ENCODE assay signal across 24 cellular contexts in the genomic region with DNA sequence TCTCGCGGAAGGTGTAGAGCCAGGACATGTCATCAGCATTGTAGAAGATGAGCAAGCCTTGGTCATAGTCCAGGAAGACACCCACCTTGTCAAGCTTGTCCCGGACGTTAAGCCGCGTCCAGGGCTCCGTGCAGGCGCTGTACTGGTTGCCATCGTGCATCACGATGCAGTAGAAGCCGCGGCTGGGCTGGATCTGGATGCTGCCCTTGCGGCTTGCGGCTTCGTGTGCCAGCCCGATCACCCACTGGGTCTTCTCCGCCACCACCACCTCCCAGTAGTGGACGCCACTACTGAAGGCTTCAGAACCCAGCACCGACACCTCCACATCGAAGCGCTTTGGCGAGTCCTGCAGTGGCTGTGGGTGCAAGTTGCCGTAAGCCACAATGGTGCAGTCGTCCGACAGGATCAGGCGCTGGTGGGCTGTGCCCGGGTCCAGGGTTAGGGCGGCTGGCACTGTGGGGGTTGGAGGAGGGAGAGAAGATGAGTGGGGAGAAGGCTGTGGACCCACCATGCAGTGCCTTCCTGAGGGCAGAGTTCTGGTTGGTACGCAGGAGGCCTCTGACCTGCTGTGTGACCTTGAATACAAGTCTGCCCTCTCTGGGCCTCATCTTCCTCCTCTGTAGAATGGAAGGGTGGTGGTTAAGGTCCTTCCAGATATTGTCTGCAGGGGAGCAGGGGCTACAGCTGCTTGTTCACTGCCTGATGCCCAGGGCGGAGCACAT.
"Had no signal": no experiment of that assay in that cellular context is flagged by ENCODE, and none has a peak within 500 bp of the region (broad histone marks: within the 10 kb centered on the region; RNA-seq: fewer than 3 reads in every experiment).

No MANE protein-coding gene starts in this region.

- H3K27ac ChIP-seq: esophagus muscularis mucosa, left lung, parathyroid adenoma, spleen, testis, transverse colon had no signal

- H3K27me3 ChIP-seq: esophagus muscularis mucosa, left lung, spleen, testis, transverse colon had no signal

- H3K36me3 ChIP-seq: transverse colon had no signal

- H3K9me3 Mint-ChIP-seq: activated B cell treated with CpG ODN at 0.5 μM for 24 hours; activated CD8-positive, alpha-beta T cell treated with anti-CD3 and anti-CD28 coated beads for 36 hours; activated T-cell treated with anti-CD3 and anti-CD28 coated beads, Interleukin-2, amount 50 U/mL, for 4 hours; activated T-helper 17 cell treated with anti-CD3 and anti-CD28 coated beads, Interleukin-2, amount 50 U/mL, for 72 hours; dendritic cell treated with granulocyte-macrophage colony-stimulating factor and Interleukin-4, amounts not matched to agents 40 ng/mL and 50 ng/mL, for 4 days; nephron progenitor cell; T-cell; T-helper 2 cell treated with Interferon-gamma antibody and Interleukin-4, amounts not matched to agents 5 μg/mL and 100 μg/mL, for 36 hours had no signal

- H3K4me3 ChIP-seq: esophagus muscularis mucosa, left lung, lung, spleen, testis, transverse colon had no signal

- H3K4me3 Mint-ChIP-seq: activated B cell treated with CpG ODN at 0.5 μM for 24 hours; activated CD8-positive, alpha-beta T cell treated with anti-CD3 and anti-CD28 coated beads for 36 hours; activated T-cell treated with anti-CD3 and anti-CD28 coated beads, Interleukin-2, amount 50 U/mL, for 4 hours; activated T-helper 17 cell treated with anti-CD3 and anti-CD28 coated beads, Interleukin-2, amount 50 U/mL, for 72 hours; dendritic cell treated with granulocyte-macrophage colony-stimulating factor and Interleukin-4, amounts not matched to agents 40 ng/mL and 50 ng/mL, for 4 days; nephron progenitor cell; T-cell; T-helper 2 cell treated with Interferon-gamma antibody and Interleukin-4, amounts not matched to agents 5 μg/mL and 100 μg/mL, for 36 hours had no signal

- H3K4me1 ChIP-seq: left lung, parathyroid adenoma, spleen had no signal

- DNase-seq: activated B cell treated with CpG ODN at 0.5 μM for 24 hours; activated CD4-positive, alpha-beta T cell treated with anti-CD3 and anti-CD28 coated beads, Interleukin-2, amount 50 U/mL, for 1 hour; activated gamma-delta T cell treated with Interleukin-2 at 50 U/mL for 16 hours; activated naive CD4-positive, alpha-beta T cell treated with anti-CD3 and anti-CD28 coated beads, Interleukin-2, amount 50 U/mL, for 16 hours; activated T-cell treated with anti-CD3 and anti-CD28 coated beads, Interleukin-2, amount 50 U/mL, for 4 hours; amniotic stem cell; caudate nucleus; foreskin melanocyte; left lung; nephron progenitor cell; nucleus accumbens; right cardiac atrium; spleen; stimulated activated naive CD8-positive, alpha-beta T cell treated with anti-CD3 and anti-CD28 coated beads, Interleukin-15, Interleukin-2, amounts not matched to agents 100 U/mL and 50 U/mL, for 24 hours; testis; transverse colon had no signal

- H3K9me3 ChIP-seq: esophagus muscularis mucosa, left lung, spleen, testis, transverse colon had no signal

- ATAC-seq: activated CD8-positive, alpha-beta T cell treated with anti-CD3 and anti-CD28 coated beads for 36 hours; activated T-cell treated with anti-CD3 and anti-CD28 coated beads, Interleukin-2, amount 50 U/mL, for 4 hours; activated T-helper 17 cell treated with anti-CD3 and anti-CD28 coated beads, Interleukin-2, amount 50 U/mL, for 72 hours; left lung; right cardiac atrium; stimulated activated naive CD8-positive, alpha-beta T cell treated with anti-CD3 and anti-CD28 coated beads, Interleukin-15, Interleukin-2, amounts not matched to agents 100 U/mL and 50 U/mL, for 24 hours; T-cell had no signal

- H3K27me3 Mint-ChIP-seq: activated B cell treated with CpG ODN at 0.5 μM for 24 hours; activated CD8-positive, alpha-beta T cell treated with anti-CD3 and anti-CD28 coated beads for 36 hours; activated T-helper 17 cell treated with anti-CD3 and anti-CD28 coated beads, Interleukin-2, amount 50 U/mL, for 72 hours; dendritic cell treated with granulocyte-macrophage colony-stimulating factor and Interleukin-4, amounts not matched to agents 40 ng/mL and 50 ng/mL, for 4 days; T-cell had no signal

- H3K27ac Mint-ChIP-seq: activated B cell treated with CpG ODN at 0.5 μM for 24 hours; activated CD8-positive, alpha-beta T cell treated with anti-CD3 and anti-CD28 coated beads for 36 hours; dendritic cell treated with granulocyte-macrophage colony-stimulating factor and Interleukin-4, amounts not matched to agents 40 ng/mL and 50 ng/mL, for 4 days; nephron progenitor cell; T-helper 2 cell treated with Interferon-gamma antibody and Interleukin-4, amounts not matched to agents 5 μg/mL and 100 μg/mL, for 36 hours had no signal

- H3K4me1 Mint-ChIP-seq: activated B cell treated with CpG ODN at 0.5 μM for 24 hours had no signal
